1 cellular context compared by ENCODE assay signal in the genomic region with DNA sequence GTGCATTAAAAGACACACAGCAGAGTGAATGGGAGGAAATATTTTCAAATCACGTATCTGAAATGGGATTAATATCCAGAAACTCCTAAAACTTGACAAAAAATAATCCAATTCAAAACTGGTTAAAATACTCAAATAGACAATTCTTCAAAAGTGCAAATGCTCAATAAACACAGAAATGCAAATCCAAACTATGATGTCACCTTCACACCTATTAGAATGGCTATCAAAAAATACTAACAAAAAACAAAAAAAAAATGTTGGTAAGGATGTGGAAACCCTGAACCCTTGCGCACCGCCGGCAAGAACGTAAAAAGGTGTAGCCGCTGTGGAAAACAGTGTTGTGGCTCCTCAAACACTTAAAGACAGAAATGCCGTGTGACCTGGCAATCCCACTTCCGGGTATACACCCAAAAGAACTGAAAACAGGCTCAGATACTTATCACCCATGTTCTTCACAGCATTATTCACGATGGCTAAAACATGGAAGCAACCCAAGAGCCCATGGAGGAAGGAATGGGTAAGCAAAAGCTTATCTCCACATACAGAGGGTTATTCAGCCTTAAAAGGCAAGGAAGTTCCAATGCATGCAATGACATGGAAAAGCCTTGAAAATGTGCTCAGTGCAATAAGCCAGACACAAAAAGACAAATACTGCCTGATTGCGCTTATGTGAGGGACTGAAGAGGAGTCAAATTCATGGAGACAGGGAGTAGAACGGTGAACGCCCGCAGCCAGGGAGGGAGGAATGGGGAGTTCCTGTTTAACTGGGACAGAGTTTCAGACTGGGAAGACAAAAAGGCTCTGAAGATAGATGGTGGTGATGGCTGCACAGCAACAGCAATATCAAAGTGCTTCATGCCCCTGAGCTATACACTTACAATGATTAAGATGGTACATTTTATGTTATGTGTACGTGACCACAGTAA.
TF ChIP-seq lines count a peak whose summit lies in the region.

No MANE protein-coding gene starts in this region.

TF ChIP-seq in K562, 482 proteins besides CTCF, POLR2A, EP300 and RAD21 (continued from another document and continues in another):
- no peak for TF ChIP-seq ZNF699 (CRISPR knock-in tag; IDR thresholded peaks at IDR 0.05; ENCODE audit: insufficient replicate concordance)
- TF ChIP-seq MAFG (tag; conservative IDR thresholded peaks at IDR 0.05): 0 out of 2 replicates have a peak, but pooled peaks have one; percentile 47
- no peak for TF ChIP-seq HDAC6 (IDR thresholded peaks at IDR 0.05; ENCODE audit: low read depth, low read length)
- TF ChIP-seq, protein P1, sequence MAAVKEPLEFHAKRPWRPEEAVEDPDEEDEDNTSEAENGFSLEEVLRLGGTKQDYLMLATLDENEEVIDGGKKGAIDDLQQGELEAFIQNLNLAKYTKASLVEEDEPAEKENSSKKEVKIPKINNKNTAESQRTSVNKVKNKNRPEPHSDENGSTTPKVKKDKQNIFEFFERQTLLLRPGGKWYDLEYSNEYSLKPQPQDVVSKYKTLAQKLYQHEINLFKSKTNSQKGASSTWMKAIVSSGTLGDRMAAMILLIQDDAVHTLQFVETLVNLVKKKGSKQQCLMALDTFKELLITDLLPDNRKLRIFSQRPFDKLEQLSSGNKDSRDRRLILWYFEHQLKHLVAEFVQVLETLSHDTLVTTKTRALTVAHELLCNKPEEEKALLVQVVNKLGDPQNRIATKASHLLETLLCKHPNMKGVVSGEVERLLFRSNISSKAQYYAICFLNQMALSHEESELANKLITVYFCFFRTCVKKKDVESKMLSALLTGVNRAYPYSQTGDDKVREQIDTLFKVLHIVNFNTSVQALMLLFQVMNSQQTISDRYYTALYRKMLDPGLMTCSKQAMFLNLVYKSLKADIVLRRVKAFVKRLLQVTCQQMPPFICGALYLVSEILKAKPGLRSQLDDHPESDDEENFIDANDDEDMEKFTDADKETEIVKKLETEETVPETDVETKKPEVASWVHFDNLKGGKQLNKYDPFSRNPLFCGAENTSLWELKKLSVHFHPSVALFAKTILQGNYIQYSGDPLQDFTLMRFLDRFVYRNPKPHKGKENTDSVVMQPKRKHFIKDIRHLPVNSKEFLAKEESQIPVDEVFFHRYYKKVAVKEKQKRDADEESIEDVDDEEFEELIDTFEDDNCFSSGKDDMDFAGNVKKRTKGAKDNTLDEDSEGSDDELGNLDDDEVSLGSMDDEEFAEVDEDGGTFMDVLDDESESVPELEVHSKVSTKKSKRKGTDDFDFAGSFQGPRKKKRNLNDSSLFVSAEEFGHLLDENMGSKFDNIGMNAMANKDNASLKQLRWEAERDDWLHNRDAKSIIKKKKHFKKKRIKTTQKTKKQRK (IDR thresholded peaks at IDR 0.05; ENCODE audit: borderline replicate concordance, low read depth, low read length): no peak
- TF ChIP-seq SMARCA4 (IDR thresholded peaks at IDR 0.05): peak; percentile 84
- TF ChIP-seq, protein P2, sequence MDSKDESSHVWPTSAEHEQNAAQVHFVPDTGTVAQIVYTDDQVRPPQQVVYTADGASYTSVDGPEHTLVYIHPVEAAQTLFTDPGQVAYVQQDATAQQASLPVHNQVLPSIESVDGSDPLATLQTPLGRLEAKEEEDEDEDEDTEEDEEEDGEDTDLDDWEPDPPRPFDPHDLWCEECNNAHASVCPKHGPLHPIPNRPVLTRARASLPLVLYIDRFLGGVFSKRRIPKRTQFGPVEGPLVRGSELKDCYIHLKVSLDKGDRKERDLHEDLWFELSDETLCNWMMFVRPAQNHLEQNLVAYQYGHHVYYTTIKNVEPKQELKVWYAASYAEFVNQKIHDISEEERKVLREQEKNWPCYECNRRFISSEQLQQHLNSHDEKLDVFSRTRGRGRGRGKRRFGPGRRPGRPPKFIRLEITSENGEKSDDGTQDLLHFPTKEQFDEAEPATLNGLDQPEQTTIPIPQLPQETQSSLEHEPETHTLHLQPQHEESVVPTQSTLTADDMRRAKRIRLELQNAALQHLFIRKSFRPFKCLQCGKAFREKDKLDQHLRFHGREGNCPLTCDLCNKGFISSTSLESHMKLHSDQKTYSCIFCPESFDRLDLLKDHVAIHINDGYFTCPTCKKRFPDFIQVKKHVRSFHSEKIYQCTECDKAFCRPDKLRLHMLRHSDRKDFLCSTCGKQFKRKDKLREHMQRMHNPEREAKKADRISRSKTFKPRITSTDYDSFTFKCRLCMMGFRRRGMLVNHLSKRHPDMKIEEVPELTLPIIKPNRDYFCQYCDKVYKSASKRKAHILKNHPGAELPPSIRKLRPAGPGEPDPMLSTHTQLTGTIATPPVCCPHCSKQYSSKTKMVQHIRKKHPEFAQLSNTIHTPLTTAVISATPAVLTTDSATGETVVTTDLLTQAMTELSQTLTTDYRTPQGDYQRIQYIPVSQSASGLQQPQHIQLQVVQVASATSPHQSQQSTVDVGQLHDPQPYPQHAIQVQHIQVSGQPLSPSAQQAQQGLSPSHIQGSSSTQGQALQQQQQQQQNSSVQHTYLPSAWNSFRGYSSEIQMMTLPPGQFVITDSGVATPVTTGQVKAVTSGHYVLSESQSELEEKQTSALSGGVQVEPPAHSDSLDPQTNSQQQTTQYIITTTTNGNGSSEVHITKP (IDR thresholded peaks at IDR 0.05; ENCODE audit: partially characterized antibody): no peak
- peak; percentile 41; the same call in 1 of the 2 replicates for TF ChIP-seq STAT5A (IDR thresholded peaks at IDR 0.05; ENCODE audit: borderline replicate concordance, low read length)
- no peak for TF ChIP-seq MCM2 (IDR thresholded peaks at IDR 0.05; ENCODE audit: low read depth)
- TF ChIP-seq ZNF436 (CRISPR knock-in tag; IDR thresholded peaks at IDR 0.05): no peak
- no peak for TF ChIP-seq THRAP3 (IDR thresholded peaks at IDR 0.05; ENCODE audit: borderline replicate concordance)
- TF ChIP-seq CBFA2T3 (IDR thresholded peaks at IDR 0.05): peak; percentile 80
- TF ChIP-seq SREBF2 (CRISPR knock-in tag; IDR thresholded peaks at IDR 0.05): no peak
- TF ChIP-seq ZNF12 (CRISPR knock-in tag; IDR thresholded peaks at IDR 0.05): no peak
- TF ChIP-seq, protein P3, sequence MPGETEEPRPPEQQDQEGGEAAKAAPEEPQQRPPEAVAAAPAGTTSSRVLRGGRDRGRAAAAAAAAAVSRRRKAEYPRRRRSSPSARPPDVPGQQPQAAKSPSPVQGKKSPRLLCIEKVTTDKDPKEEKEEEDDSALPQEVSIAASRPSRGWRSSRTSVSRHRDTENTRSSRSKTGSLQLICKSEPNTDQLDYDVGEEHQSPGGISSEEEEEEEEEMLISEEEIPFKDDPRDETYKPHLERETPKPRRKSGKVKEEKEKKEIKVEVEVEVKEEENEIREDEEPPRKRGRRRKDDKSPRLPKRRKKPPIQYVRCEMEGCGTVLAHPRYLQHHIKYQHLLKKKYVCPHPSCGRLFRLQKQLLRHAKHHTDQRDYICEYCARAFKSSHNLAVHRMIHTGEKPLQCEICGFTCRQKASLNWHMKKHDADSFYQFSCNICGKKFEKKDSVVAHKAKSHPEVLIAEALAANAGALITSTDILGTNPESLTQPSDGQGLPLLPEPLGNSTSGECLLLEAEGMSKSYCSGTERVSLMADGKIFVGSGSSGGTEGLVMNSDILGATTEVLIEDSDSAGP (CRISPR knock-in tag; IDR thresholded peaks at IDR 0.05): no peak
- peak; percentile 78; the same call in 1 of the 2 replicates for TF ChIP-seq ZNF584 (CRISPR knock-in tag; IDR thresholded peaks at IDR 0.05; ENCODE audit: low read depth)
- no peak for TF ChIP-seq ZNF134 (CRISPR knock-in tag; conservative IDR thresholded peaks at IDR 0.05)
- no peak for TF ChIP-seq NEUROD1 (IDR thresholded peaks at IDR 0.05; ENCODE audit: borderline replicate concordance, low read depth, low read length, partially characterized antibody)
- TF ChIP-seq, protein P4, sequence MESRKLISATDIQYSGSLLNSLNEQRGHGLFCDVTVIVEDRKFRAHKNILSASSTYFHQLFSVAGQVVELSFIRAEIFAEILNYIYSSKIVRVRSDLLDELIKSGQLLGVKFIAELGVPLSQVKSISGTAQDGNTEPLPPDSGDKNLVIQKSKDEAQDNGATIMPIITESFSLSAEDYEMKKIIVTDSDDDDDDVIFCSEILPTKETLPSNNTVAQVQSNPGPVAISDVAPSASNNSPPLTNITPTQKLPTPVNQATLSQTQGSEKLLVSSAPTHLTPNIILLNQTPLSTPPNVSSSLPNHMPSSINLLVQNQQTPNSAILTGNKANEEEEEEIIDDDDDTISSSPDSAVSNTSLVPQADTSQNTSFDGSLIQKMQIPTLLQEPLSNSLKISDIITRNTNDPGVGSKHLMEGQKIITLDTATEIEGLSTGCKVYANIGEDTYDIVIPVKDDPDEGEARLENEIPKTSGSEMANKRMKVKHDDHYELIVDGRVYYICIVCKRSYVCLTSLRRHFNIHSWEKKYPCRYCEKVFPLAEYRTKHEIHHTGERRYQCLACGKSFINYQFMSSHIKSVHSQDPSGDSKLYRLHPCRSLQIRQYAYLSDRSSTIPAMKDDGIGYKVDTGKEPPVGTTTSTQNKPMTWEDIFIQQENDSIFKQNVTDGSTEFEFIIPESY (CRISPR knock-in tag; IDR thresholded peaks at IDR 0.05): peak; percentile 42; the same call in 1 of the 2 replicates
- no peak for TF ChIP-seq MECOM (CRISPR knock-in tag; IDR thresholded peaks at IDR 0.05)
- peak; percentile 76 for TF ChIP-seq ASH1L (IDR thresholded peaks at IDR 0.05; ENCODE audit: borderline replicate concordance, low read depth, partially characterized antibody)
- TF ChIP-seq TCF7 (IDR thresholded peaks at IDR 0.05; ENCODE audit: borderline replicate concordance): no peak
- no peak for TF ChIP-seq HNRNPK (IDR thresholded peaks at IDR 0.05; ENCODE audit: low read depth, low read length, poor library complexity, severe bottlenecking)
- peak; percentile 26 for TF ChIP-seq HNRNPLL (IDR thresholded peaks at IDR 0.05; ENCODE audit: low read depth, low read length, poor library complexity, severe bottlenecking)
- peak; percentile 35; the same call in 1 of the 2 replicates for TF ChIP-seq FOSL1 (tag; conservative IDR thresholded peaks at IDR 0.05)
- TF ChIP-seq POLR3A (IDR thresholded peaks at IDR 0.05; ENCODE audit: borderline replicate concordance, extremely low read depth, insufficient read depth, insufficient read length): no peak
- TF ChIP-seq CSDE1 (IDR thresholded peaks at IDR 0.05): no peak
- TF ChIP-seq HNRNPH1 (optimal IDR thresholded peaks at IDR 0.05; ENCODE audit: low read depth, low read length): no peak
- TF ChIP-seq ZFPM2 (CRISPR knock-in tag; IDR thresholded peaks at IDR 0.05): no peak
- peak; percentile 36 for TF ChIP-seq TAF9B (IDR thresholded peaks at IDR 0.05; ENCODE audit: partially characterized antibody)
- TF ChIP-seq, protein P5, sequence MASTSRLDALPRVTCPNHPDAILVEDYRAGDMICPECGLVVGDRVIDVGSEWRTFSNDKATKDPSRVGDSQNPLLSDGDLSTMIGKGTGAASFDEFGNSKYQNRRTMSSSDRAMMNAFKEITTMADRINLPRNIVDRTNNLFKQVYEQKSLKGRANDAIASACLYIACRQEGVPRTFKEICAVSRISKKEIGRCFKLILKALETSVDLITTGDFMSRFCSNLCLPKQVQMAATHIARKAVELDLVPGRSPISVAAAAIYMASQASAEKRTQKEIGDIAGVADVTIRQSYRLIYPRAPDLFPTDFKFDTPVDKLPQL (IDR thresholded peaks at IDR 0.05; ENCODE audit: extremely low read depth, insufficient read length): no peak
- TF ChIP-seq TCF7L2 (IDR thresholded peaks at IDR 0.05; ENCODE audit: low read depth, low read length): no peak
- no peak for TF ChIP-seq JUN (IDR thresholded peaks at IDR 0.05; ENCODE audit: borderline replicate concordance, low read depth, low read length)
- TF ChIP-seq JUN (CRISPR knock-in tag; IDR thresholded peaks at IDR 0.05; ENCODE audit: borderline replicate concordance): no peak
- no peak; the same call in none of the 2 replicates for TF ChIP-seq MYC (IDR thresholded peaks at IDR 0.05; ENCODE audit: low read depth, low read length)
- TF ChIP-seq MYC (CRISPR knock-in tag; IDR thresholded peaks at IDR 0.05; ENCODE audit: borderline replicate concordance, low read depth): no peak
- peak; percentile 66 for TF ChIP-seq TAL1 (IDR thresholded peaks at IDR 0.05)
- peak; percentile 24; the same call in 1 of the 2 replicates for TF ChIP-seq SPI1 (IDR thresholded peaks at IDR 0.05; ENCODE audit: borderline replicate concordance, low read depth, low read length)
- TF ChIP-seq, protein P6, sequence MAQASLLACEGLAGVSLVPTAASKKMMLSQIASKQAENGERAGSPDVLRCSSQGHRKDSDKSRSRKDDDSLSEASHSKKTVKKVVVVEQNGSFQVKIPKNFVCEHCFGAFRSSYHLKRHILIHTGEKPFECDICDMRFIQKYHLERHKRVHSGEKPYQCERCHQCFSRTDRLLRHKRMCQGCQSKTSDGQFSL (CRISPR knock-in tag; IDR thresholded peaks at IDR 0.05): no peak
- TF ChIP-seq, protein P6 (tag; IDR thresholded peaks at IDR 0.05): no peak
- no peak for TF ChIP-seq ZNF124 (CRISPR knock-in tag; IDR thresholded peaks at IDR 0.05)
- TF ChIP-seq, protein P7, sequence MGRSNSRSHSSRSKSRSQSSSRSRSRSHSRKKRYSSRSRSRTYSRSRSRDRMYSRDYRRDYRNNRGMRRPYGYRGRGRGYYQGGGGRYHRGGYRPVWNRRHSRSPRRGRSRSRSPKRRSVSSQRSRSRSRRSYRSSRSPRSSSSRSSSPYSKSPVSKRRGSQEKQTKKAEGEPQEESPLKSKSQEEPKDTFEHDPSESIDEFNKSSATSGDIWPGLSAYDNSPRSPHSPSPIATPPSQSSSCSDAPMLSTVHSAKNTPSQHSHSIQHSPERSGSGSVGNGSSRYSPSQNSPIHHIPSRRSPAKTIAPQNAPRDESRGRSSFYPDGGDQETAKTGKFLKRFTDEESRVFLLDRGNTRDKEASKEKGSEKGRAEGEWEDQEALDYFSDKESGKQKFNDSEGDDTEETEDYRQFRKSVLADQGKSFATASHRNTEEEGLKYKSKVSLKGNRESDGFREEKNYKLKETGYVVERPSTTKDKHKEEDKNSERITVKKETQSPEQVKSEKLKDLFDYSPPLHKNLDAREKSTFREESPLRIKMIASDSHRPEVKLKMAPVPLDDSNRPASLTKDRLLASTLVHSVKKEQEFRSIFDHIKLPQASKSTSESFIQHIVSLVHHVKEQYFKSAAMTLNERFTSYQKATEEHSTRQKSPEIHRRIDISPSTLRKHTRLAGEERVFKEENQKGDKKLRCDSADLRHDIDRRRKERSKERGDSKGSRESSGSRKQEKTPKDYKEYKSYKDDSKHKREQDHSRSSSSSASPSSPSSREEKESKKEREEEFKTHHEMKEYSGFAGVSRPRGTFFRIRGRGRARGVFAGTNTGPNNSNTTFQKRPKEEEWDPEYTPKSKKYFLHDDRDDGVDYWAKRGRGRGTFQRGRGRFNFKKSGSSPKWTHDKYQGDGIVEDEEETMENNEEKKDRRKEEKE (IDR thresholded peaks at IDR 0.05; ENCODE audit: borderline replicate concordance in 1 of 2, control insufficient read depth in 1 of 2, low read depth in 2 of 2, low read length in 1 of 2): no peak
